Comparison of ENCODE assay signal across 9 cellular contexts in the genomic region with DNA sequence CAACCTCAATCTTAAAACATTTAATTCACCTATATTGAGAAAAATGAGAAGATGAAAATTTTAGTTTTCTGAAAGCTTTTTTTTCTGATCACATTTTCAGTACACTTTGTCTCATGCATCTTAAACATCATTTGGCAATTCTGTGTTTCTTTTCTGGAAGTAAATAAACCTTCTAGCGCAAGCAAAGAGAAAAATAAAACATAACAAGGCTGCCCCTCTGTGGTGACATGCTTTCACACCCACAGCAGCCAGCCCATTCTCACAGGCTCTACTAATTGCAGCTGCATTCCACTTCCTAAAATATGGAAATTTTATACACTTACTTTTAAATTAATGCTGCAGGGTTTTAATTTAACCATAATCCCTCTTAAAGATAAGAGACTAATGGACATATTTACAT.
DNase-seq lines count a peak whose midpoint lies in the region; ATAC-seq and TF ChIP-seq lines count a peak whose summit lies in the region.
"Had no signal": no experiment of that assay in that cellular context is flagged by ENCODE, and none has a peak within 500 bp of the region (broad histone marks: within the 10 kb centered on the region; RNA-seq: fewer than 3 reads in every experiment).

No MANE protein-coding gene starts in this region.

- H3K9ac ChIP-seq in neural progenitor cell: no peak overlapping the region

- no peak overlapping the region for H3K27ac Mint-ChIP-seq in neural progenitor cell
- H3K27ac Mint-ChIP-seq in CD4-positive, alpha-beta memory T cell: no peak overlapping the region
- no peak overlapping the region for H3K27ac Mint-ChIP-seq in stimulated activated naive B cell treated with anti-CD40 and anti-IgM and Interleukin-4, amounts not matched to agents 10 μg/mL and 1 μg/mL and 100 μg/mL, for 72 hours

- DNase-seq in G401 (ENCODE audit: low spot score) (peak; percentile 64), NCI-H460 (ENCODE audit: extremely low read depth, low read depth) (peak; percentile 16), epithelial cell of esophagus (ENCODE audit: low read depth) (peak; percentile 9), neural progenitor cell (ENCODE audit: low spot score) (peak; percentile 38)
- DNase-seq in CD4-positive, alpha-beta memory T cell: no peak
- DNase-seq in stimulated activated naive B cell treated with anti-CD40 and anti-IgM and Interleukin-4, amounts not matched to agents 10 μg/mL and 1 μg/mL and 100 μg/mL, for 72 hours: no peak
- DNase-seq: activated naive CD4-positive, alpha-beta T cell treated with Interleukin-2 at 50 U/mL for 16 hours had no signal

- intact Hi-C loops in CD4-positive, alpha-beta memory T cell (cut with micrococcal nuclease): no loop called here

- no peaks in the 10 kb centered on the region for H3K36me3 Mint-ChIP-seq in neural progenitor cell
- H3K36me3 Mint-ChIP-seq in CD4-positive, alpha-beta memory T cell: peaks cover 0 to 9% of the 10 kb centered on the region in 2 donors
- peaks cover 0 to 5% of the 10 kb centered on the region in 2 donors for H3K36me3 Mint-ChIP-seq in stimulated activated naive B cell treated with anti-CD40 and anti-IgM and Interleukin-4, amounts not matched to agents 10 μg/mL and 1 μg/mL and 100 μg/mL, for 72 hours

- peak; percentile 51 for TF ChIP-seq CTCF in epithelial cell of esophagus (IDR thresholded peaks at IDR 0.05; ENCODE audit: insufficient read depth, low read depth, low read length, missing control alignments)
- TF ChIP-seq CTCF in neural progenitor cell (IDR thresholded peaks at IDR 0.05): peak; percentile 63

- CTCF ChIA-PET in CD4-positive, alpha-beta memory T cell (lab: Charles Lee; ENCODE audit: partially characterized antibody): no interaction called here

- POLR2A ChIA-PET in CD4-positive, alpha-beta memory T cell (lab: Charles Lee; ENCODE audit: partially characterized antibody): no interaction called here

- H3K4me1 Mint-ChIP-seq in neural progenitor cell: no peaks in the 10 kb centered on the region
- no peaks in the 10 kb centered on the region for H3K4me1 Mint-ChIP-seq in CD4-positive, alpha-beta memory T cell
- no peaks in the 10 kb centered on the region for H3K4me1 Mint-ChIP-seq in stimulated activated naive B cell treated with anti-CD40 and anti-IgM and Interleukin-4, amounts not matched to agents 10 μg/mL and 1 μg/mL and 100 μg/mL, for 72 hours

- ATAC-seq in GM21786 (IDR thresholded peaks at IDR 0.05; ENCODE audit: unreplicated experiment): no peak
- no peak for ATAC-seq in HG02759 (IDR thresholded peaks at IDR 0.05; ENCODE audit: unreplicated experiment)
- ATAC-seq in stimulated activated naive B cell treated with anti-CD40 and anti-IgM and Interleukin-4, amounts not matched to agents 10 μg/mL and 1 μg/mL and 100 μg/mL, for 72 hours (replicated peaks): no peak

- in situ Hi-C loops in G401 (cut with HindIII; ENCODE audit: low sequenced_read_pairs): no loop called here

- H3K36me3 ChIP-seq in neural progenitor cell: no peaks in the 10 kb centered on the region
- no peaks in the 10 kb centered on the region for H3K36me3 ChIP-seq in CD4-positive, alpha-beta memory T cell (ENCODE audit: insufficient read depth, low read length)

- no peaks in the 10 kb centered on the region for H3F3A ChIP-seq in neural progenitor cell (ENCODE audit: low read depth)

- no peaks in the 10 kb centered on the region for H4K20me1 ChIP-seq in neural progenitor cell (ENCODE audit: low read depth)

- no peaks in the 10 kb centered on the region for H3K9me3 ChIP-seq in neural progenitor cell (ENCODE audit: low read depth)
- peaks cover 0 to 3% of the 10 kb centered on the region in 2 donors for H3K9me3 ChIP-seq in CD4-positive, alpha-beta memory T cell (ENCODE audit: control insufficient read depth in 1 of 2, low read length in 2 of 2)

- no peak overlapping the region for H3K4me3 Mint-ChIP-seq in neural progenitor cell
- no peak overlapping the region for H3K4me3 Mint-ChIP-seq in CD4-positive, alpha-beta memory T cell
- no peak overlapping the region for H3K4me3 Mint-ChIP-seq in stimulated activated naive B cell treated with anti-CD40 and anti-IgM and Interleukin-4, amounts not matched to agents 10 μg/mL and 1 μg/mL and 100 μg/mL, for 72 hours

- no peaks in the 10 kb centered on the region for H3K4me1 ChIP-seq in neural progenitor cell
- H3K4me1 ChIP-seq in CD4-positive, alpha-beta memory T cell (ENCODE audit: insufficient read depth, low read length): no peaks in the 10 kb centered on the region

- no peaks in the 10 kb centered on the region for H3K79me2 ChIP-seq in neural progenitor cell (ENCODE audit: low read depth)

- no peak overlapping the region for H3K27ac ChIP-seq in neural progenitor cell
- no peak overlapping the region for H3K27ac ChIP-seq in CD4-positive, alpha-beta memory T cell (ENCODE audit: low read depth, low read length)

- H3K9me3 Mint-ChIP-seq in neural progenitor cell: no peaks in the 10 kb centered on the region
- peaks cover 0 to 5% (median 0%) of the 10 kb centered on the region in 8 donors for H3K9me3 Mint-ChIP-seq in CD4-positive, alpha-beta memory T cell
- H3K9me3 Mint-ChIP-seq in stimulated activated naive B cell treated with anti-CD40 and anti-IgM and Interleukin-4, amounts not matched to agents 10 μg/mL and 1 μg/mL and 100 μg/mL, for 72 hours: peaks cover 4 to 8% of the 10 kb centered on the region in 2 donors

- no peak overlapping the region for H3K4me3 ChIP-seq in epithelial cell of esophagus (ENCODE audit: low read length)
- no peak overlapping the region for H3K4me3 ChIP-seq in neural progenitor cell
- H3K4me3 ChIP-seq in CD4-positive, alpha-beta memory T cell (ENCODE audit: low read length in 2 of 2): no peak overlapping the region

- no peak overlapping the region for H2AFZ ChIP-seq in neural progenitor cell (replicated peaks)

- no peak overlapping the region for H3K4me2 ChIP-seq in neural progenitor cell

- H3K27me3 ChIP-seq in neural progenitor cell: no peaks in the 10 kb centered on the region
- H3K27me3 ChIP-seq in CD4-positive, alpha-beta memory T cell (ENCODE audit: insufficient read depth, low read length): no peaks in the 10 kb centered on the region

- peaks cover 3% of the 10 kb centered on the region for H3K27me3 Mint-ChIP-seq in neural progenitor cell (ENCODE audit: insufficient read depth, low read depth)
- no peaks in the 10 kb centered on the region for H3K27me3 Mint-ChIP-seq in CD4-positive, alpha-beta memory T cell
- no peaks in the 10 kb centered on the region for H3K27me3 Mint-ChIP-seq in stimulated activated naive B cell treated with anti-CD40 and anti-IgM and Interleukin-4, amounts not matched to agents 10 μg/mL and 1 μg/mL and 100 μg/mL, for 72 hours

Comparison
In these comparisons a context has a peak if more than half of its experiments do, and no peak if none do; other contexts are left out.
1. DNase-seq: peak in G401 (single experiment), NCI-H460 (single experiment), epithelial cell of esophagus (single experiment) and neural progenitor cell (single experiment); none in CD4-positive, alpha-beta memory T cell (0 of 5) and stimulated activated naive B cell treated with anti-CD40 and anti-IgM and Interleukin-4, amounts not matched to agents 10 μg/mL and 1 μg/mL and 100 μg/mL, for 72 hours (single experiment).